In genomic region chr10:27241640-27242472, GRCh38 we compare ENCODE assay signal across 8 cellular contexts. TPM values are rescaled to one million over a fixed set of nuclear protein-coding genes. Genes with fewer than 3 reads are reported as not detected.
A peak's percentile ranks its signal among the peaks of the same experiment; 100 is the strongest.
DNase-seq lines count a peak whose midpoint lies in the region; ATAC-seq and TF ChIP-seq lines count a peak whose summit lies in the region.

No MANE protein-coding gene starts in this region.

- intact Hi-C loops in left ventricle myocardium superior (cut with micrococcal nuclease) (no loop called here), psoas muscle (cut with DNase I) (loop anchor here (1.0 to 10.0 kb wide), 3 partner anchors 88 to 263 kb away; partner anchors contain the start of genes RAB18 (in 2 of the 2) and YME1L1 (in 2 of the 2)), uterus (cut with DNase I; ENCODE audit: low total_unique reads) (no loop called here)

- ATAC-seq in HG02870 (IDR thresholded peaks at IDR 0.05; ENCODE audit: unreplicated experiment) (peak; percentile 55), left ventricle myocardium superior (peak; percentile 88), psoas muscle (peak; percentile 91 to 92 (median 92))

- DNase-seq in NCI-H1436 treated with DMSO at 0.1 percent for 48 hours (lab: John Stamatoyannopoulos, UW) (peak; percentile 76), T-helper 1 cell (peak; percentile 74 to 96 (median 81)), amniotic stem cell (lab: John Stamatoyannopoulos, UW) (peak; percentile 89), left ventricle myocardium superior (peak; percentile 96), psoas muscle (peak; percentile 93 to 96), uterus (peak; percentile 88 to 92)

- no peaks in the 10 kb centered on the region for H3K9me3 ChIP-seq in psoas muscle
- H3K9me3 ChIP-seq in uterus: no peaks in the 10 kb centered on the region

- peaks cover 26% of the 10 kb centered on the region for H3K4me1 ChIP-seq in psoas muscle
- H3K4me1 ChIP-seq in uterus: peaks cover 0 to 6% of the 10 kb centered on the region in 2 donors

- peaks cover 0 to 6% of the 10 kb centered on the region in 2 donors for H3K36me3 ChIP-seq in psoas muscle (ENCODE audit: insufficient read depth in 1 of 2, low read depth in 1 of 2)
- no peaks in the 10 kb centered on the region for H3K36me3 ChIP-seq in uterus

- peak; percentile 27 for TF ChIP-seq CTCF in psoas muscle (IDR thresholded peaks at IDR 0.05)
- peak; percentile 25 to 71 (median 40) for TF ChIP-seq CTCF in uterus (IDR thresholded peaks at IDR 0.05)

- H3K27me3 ChIP-seq in psoas muscle (ENCODE audit: insufficient read depth in 3 of 3, low read length in 2 of 3): no peaks in the 10 kb centered on the region
- H3K27me3 ChIP-seq in uterus: no peaks in the 10 kb centered on the region

- TF ChIP-seq POLR2A in GM15510 (IDR thresholded peaks at IDR 0.05; ENCODE audit: borderline replicate concordance, extremely low read depth, insufficient read length) (peak; percentile 92), uterus (IDR thresholded peaks at IDR 0.05) (peak; percentile 86 to 91)

- peak overlapping the region; percentile 99 for H3K27ac ChIP-seq in psoas muscle
- H3K27ac ChIP-seq in uterus: peak overlapping the region; percentile 94 to 99

- H3K4me3 ChIP-seq in psoas muscle (peak overlapping the region; percentile 88), uterus (peak overlapping the region; percentile 69 to 97)

- 1 to 3% (median 1%) methylated on average over 53 to 59 of the region's 59 CpGs for WGBS in psoas muscle, 3 donors

RNA-seq across cellular contexts. Expression of gene ACBD5, which starts 1.3 kb away (rescaled TPM):
- total RNA-seq in left ventricle myocardium superior (87.7 TPM), psoas muscle (10 to 100 TPM; 29.1 to 47.4 (median 34.9) TPM), uterus (10 to 100 TPM; 12.8 to 27.0 (median 17.6) TPM)
- 10 to 100 TPM; 18.4 to 53.6 (median 19.0) TPM for polyA plus RNA-seq in psoas muscle

Comparison
In these comparisons a context has a peak if more than half of its experiments do, and no peak if none do; other contexts are left out.
1. Peak in every context shown above with its lines: DNase-seq, ATAC-seq, H3K4me3 ChIP-seq and H3K27ac ChIP-seq.
2. intact Hi-C loops: an anchor here in psoas muscle (1.0 to 10.0 kb wide); none called in left ventricle myocardium superior and uterus.